8 cellular contexts compared by ENCODE assay signal in genomic region chr17:4852504-4853075, GRCh38. TPM values are rescaled to one million over a fixed set of nuclear protein-coding genes. Genes with fewer than 3 reads are reported as not detected.
DNase-seq lines count a peak whose midpoint lies in the region; ATAC-seq and TF ChIP-seq lines count a peak whose summit lies in the region.

No MANE protein-coding gene starts in this region.

- POLR2A ChIA-PET in T-cell (lab: Charles Lee), result no interaction called here

- H3K9me3 Mint-ChIP-seq in activated T-cell treated with anti-CD3 and anti-CD28 coated beads, Interleukin-2, amount 50 U/mL, for 72 hours, result no peaks in the 10 kb centered on the region
- peaks cover 5 to 7% (median 5%) of the 10 kb centered on the region in 3 donors for H3K9me3 Mint-ChIP-seq in T-cell
- no peaks in the 10 kb centered on the region for H3K9me3 Mint-ChIP-seq in endodermal cell

- H3K4me1 ChIP-seq in endodermal cell (ENCODE audit: control insufficient read depth, insufficient read depth, low read length), result no peaks in the 10 kb centered on the region

- TF ChIP-seq CTCF in endodermal cell (conservative IDR thresholded peaks at IDR 0.05), result no peak

- H3K27ac ChIP-seq in endodermal cell (ENCODE audit: low read depth, low read length), result no peak overlapping the region

- peaks cover 28% of the 10 kb centered on the region for H3K4me1 Mint-ChIP-seq in activated T-cell treated with anti-CD3 and anti-CD28 coated beads, Interleukin-2, amount 50 U/mL, for 72 hours (ENCODE audit: low read depth)
- H3K4me1 Mint-ChIP-seq in T-cell, result peaks cover 51 to 64% (median 51%) of the 10 kb centered on the region in 3 donors
- H3K4me1 Mint-ChIP-seq in endodermal cell, result peaks cover 43% of the 10 kb centered on the region

- no peaks in the 10 kb centered on the region for H3K27me3 ChIP-seq in endodermal cell (ENCODE audit: control insufficient read depth, insufficient read depth, low read length, poor library complexity, severe bottlenecking)

- H3K36me3 ChIP-seq in endodermal cell (ENCODE audit: control insufficient read depth, insufficient read depth, low read length), result no peaks in the 10 kb centered on the region

- peaks cover 3 to 9% of the 10 kb centered on the region in 2 donors for H3K36me3 Mint-ChIP-seq in activated T-cell treated with anti-CD3 and anti-CD28 coated beads, Interleukin-2, amount 50 U/mL, for 72 hours (ENCODE audit: insufficient read depth in 2 of 2)
- peaks cover 35% of the 10 kb centered on the region for H3K36me3 Mint-ChIP-seq in T-cell
- peaks cover 12% of the 10 kb centered on the region for H3K36me3 Mint-ChIP-seq in endodermal cell (ENCODE audit: low read depth)

- DNase-seq in activated T-cell treated with anti-CD3 and anti-CD28 coated beads, Interleukin-2, amount 50 U/mL, for 72 hours, result peak in 1 of 2 donors; percentile 6
- no peak for DNase-seq in activated T-cell treated with anti-CD3 and anti-CD28 coated beads for 4 hours
- peak in 25 of 34 experiments; percentile 7 to 45 (median 25) for DNase-seq in T-cell
- no peak for DNase-seq in endodermal cell
- DNase-seq in superior temporal gyrus (ENCODE audit: extremely low spot score), result peak; percentile 16
- no peak for DNase-seq in putamen (ENCODE audit: low spot score)
- no peak for DNase-seq in ecto neural progenitor cell (ENCODE audit: low spot score)

- no peak overlapping the region for H3K4me3 Mint-ChIP-seq in activated T-cell treated with anti-CD3 and anti-CD28 coated beads, Interleukin-2, amount 50 U/mL, for 72 hours
- H3K4me3 Mint-ChIP-seq in T-cell, result peak overlapping the region in 1 of 3 donors; percentile 22
- no peak overlapping the region for H3K4me3 Mint-ChIP-seq in endodermal cell

- H3K27ac Mint-ChIP-seq in activated T-cell treated with anti-CD3 and anti-CD28 coated beads, Interleukin-2, amount 50 U/mL, for 72 hours, result peak overlapping the region; percentile 14
- H3K27ac Mint-ChIP-seq in T-cell (peak overlapping the region; percentile 74 to 82), endodermal cell (peak overlapping the region; percentile 48)

- H3K27me3 Mint-ChIP-seq in activated T-cell treated with anti-CD3 and anti-CD28 coated beads, Interleukin-2, amount 50 U/mL, for 72 hours (ENCODE audit: low read depth), result no peaks in the 10 kb centered on the region
- no peaks in the 10 kb centered on the region for H3K27me3 Mint-ChIP-seq in T-cell
- no peaks in the 10 kb centered on the region for H3K27me3 Mint-ChIP-seq in endodermal cell (ENCODE audit: insufficient read depth)

- H3K4me3 ChIP-seq in endodermal cell (ENCODE audit: low read length), result no peak overlapping the region

- H3K9ac ChIP-seq in endodermal cell (ENCODE audit: extremely low read depth, low read length, poor library complexity, severe bottlenecking), result no peak overlapping the region

- CTCF ChIA-PET in T-cell (lab: Charles Lee), result no interaction called here

- peak in 1 of 2 donors; percentile 20 for ATAC-seq in activated T-cell treated with anti-CD3 and anti-CD28 coated beads, Interleukin-2, amount 50 U/mL, for 72 hours (replicated peaks in 1 of 2)
- ATAC-seq in T-cell (replicated peaks in 1 of 4) (peak in 1 of 4 experiments; percentile 77), HG02763 (IDR thresholded peaks at IDR 0.05; ENCODE audit: unreplicated experiment) (no peak)

- H3K9me3 ChIP-seq in endodermal cell (ENCODE audit: control insufficient read depth, low read length), result no peaks in the 10 kb centered on the region

RNA-seq across cellular contexts. Expression of gene MINK1, which starts 19.4 kb away (rescaled TPM):
- 10 to 100 TPM; 74.4 to 82.7 TPM for total RNA-seq in activated T-cell treated with anti-CD3 and anti-CD28 coated beads, Interleukin-2, amount 50 U/mL, for 72 hours
- total RNA-seq in T-cell (100 to 1,000 TPM; 156 to 189 (median 164) TPM), endodermal cell (10 to 100 TPM; 75.0 to 79.7 TPM)
- 51.0 TPM for polyA plus RNA-seq in endodermal cell (2013, experiment 1 of 2)
- 46.8 TPM for polyA plus RNA-seq in endodermal cell (2013, experiment 2 of 2)

RNA-seq across cellular contexts. Expression of gene PLD2, which starts 45.6 kb away (rescaled TPM):
- total RNA-seq in activated T-cell treated with anti-CD3 and anti-CD28 coated beads, Interleukin-2, amount 50 U/mL, for 72 hours, result 10 to 100 TPM; 27.5 to 50.9 TPM
- 10 to 100 TPM; 24.2 to 41.7 (median 31.4) TPM for total RNA-seq in T-cell
- total RNA-seq in endodermal cell, result 10 to 100 TPM; 72.7 to 75.2 TPM
- polyA plus RNA-seq in endodermal cell (2013, experiment 1 of 2), result 32.9 TPM
- polyA plus RNA-seq in endodermal cell (2013, experiment 2 of 2), result 35.4 TPM

RNA-seq across cellular contexts. Expression of gene C17orf107, which starts 46.7 kb away (rescaled TPM):
- total RNA-seq in activated T-cell treated with anti-CD3 and anti-CD28 coated beads, Interleukin-2, amount 50 U/mL, for 72 hours, result 1 to 10 TPM; 3.4 to 4.7 TPM
- total RNA-seq in T-cell, result 10 to 100 TPM in 2 of 5 donors, 1 to 10 TPM in 3; 3.1 to 41.1 (median 4.1) TPM
- total RNA-seq in endodermal cell, result 1 to 10 TPM in 1 of 2 donors, under 1 TPM in 1; 0.82 to 4.8 TPM
- polyA plus RNA-seq in endodermal cell (2013, experiment 1 of 2), result 1.00 TPM
- 0.62 TPM for polyA plus RNA-seq in endodermal cell (2013, experiment 2 of 2)

RNA-seq across cellular contexts. Expression of gene CHRNE, which starts 50.3 kb away (rescaled TPM):
- total RNA-seq in activated T-cell treated with anti-CD3 and anti-CD28 coated beads, Interleukin-2, amount 50 U/mL, for 72 hours, result under 1 TPM; 0.60 to 0.89 TPM
- total RNA-seq in T-cell (1 to 10 TPM in 3 of 5 donors, under 1 TPM in 2; 0.73 to 3.5 (median 1.3) TPM), endodermal cell (1 to 10 TPM in 1 of 2 donors, under 1 TPM in 1; 0.71 to 1.2 TPM)
- 0.46 TPM for polyA plus RNA-seq in endodermal cell (2013, experiment 1 of 2)
- 0.33 TPM for polyA plus RNA-seq in endodermal cell (2013, experiment 2 of 2)

Comparison
In these comparisons a context has a peak if more than half of its experiments do, and no peak if none do; other contexts are left out.
1. DNase-seq: peak in T-cell (25 of 34) and superior temporal gyrus (single experiment); none in activated T-cell treated with anti-CD3 and anti-CD28 coated beads for 4 hours (single experiment), endodermal cell (single experiment), putamen (single experiment) and ecto neural progenitor cell (single experiment).
2. H3K27ac Mint-ChIP-seq: peak in every context shown above with its lines; median percentile 78 in T-cell; 48 in endodermal cell; 14 in activated T-cell treated with anti-CD3 and anti-CD28 coated beads, Interleukin-2, amount 50 U/mL, for 72 hours.